Comparison of ENCODE assay signal across 20 cellular contexts in the genomic region with DNA sequence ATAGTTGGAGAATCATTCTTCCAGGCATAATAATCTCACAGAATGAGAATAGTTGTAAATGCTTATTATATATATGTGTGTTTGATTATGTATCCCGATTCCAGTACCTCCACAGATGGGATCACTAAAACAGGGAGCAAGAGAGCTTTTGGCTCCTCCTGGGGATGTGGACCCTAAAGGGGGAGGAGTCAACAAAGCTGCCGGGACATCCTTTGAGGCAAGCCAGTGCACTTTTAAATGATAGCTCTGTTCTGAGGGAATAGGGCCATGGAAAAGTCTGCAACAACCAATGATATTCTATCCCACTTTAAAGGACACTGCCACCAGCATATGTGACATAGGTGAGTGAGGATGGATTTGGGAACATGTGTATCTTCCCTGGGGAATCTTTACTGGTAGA. TPM values are rescaled to one million over a fixed set of nuclear protein-coding genes. Genes with fewer than 3 reads are reported as not detected.
DNase-seq lines count a peak whose midpoint lies in the region; ATAC-seq and TF ChIP-seq lines count a peak whose summit lies in the region.
"Had no signal": no experiment of that assay in that cellular context is flagged by ENCODE, and none has a peak within 500 bp of the region (broad histone marks: within the 10 kb centered on the region; RNA-seq: fewer than 3 reads in every experiment).

No MANE protein-coding gene starts in this region.

- H4K20me1 ChIP-seq in GM23338 (replicated peaks; ENCODE audit: insufficient read depth): no peaks in the 10 kb centered on the region
- H4K20me1 ChIP-seq in Karpas-422 (ENCODE audit: insufficient read depth, low read depth, low read length): no peaks in the 10 kb centered on the region
- H4K20me1 ChIP-seq: BLaER1 treated with 17β-estradiol and CSF1 and Interleukin-3, amounts not matched to agents 10 nM and 100 nM had no signal

- H2AFZ ChIP-seq in GM23338: no peak overlapping the region
- H2AFZ ChIP-seq in Karpas-422 (ENCODE audit: low read length): peak overlapping the region; percentile 40; the same call in 1 of the 2 replicates

- ATAC-seq in GM23338 (peak; percentile 52; the same call in 1 of the 3 replicates), heart right ventricle (no peak), HG03159 (IDR thresholded peaks at IDR 0.05; ENCODE audit: unreplicated experiment) (no peak)
- ATAC-seq: CD8-positive, alpha-beta T cell had no signal

- WGBS in endodermal cell (ENCODE audit: insufficient coverage in 1 of 2, insufficient read length in 1 of 2), 2 experiments: 80 to 89% methylated on average over 1 to 2 of the region's 2 CpGs
- 56 to 66% methylated on average over 2 of the region's 2 CpGs for WGBS in heart right ventricle, 2 donors

- no peaks in the 10 kb centered on the region for H3K27me3 ChIP-seq in GM23338 (ENCODE audit: insufficient read depth)
- H3K27me3 ChIP-seq in Karpas-422 (ENCODE audit: low read length): no peaks in the 10 kb centered on the region
- H3K27me3 ChIP-seq in endodermal cell (ENCODE audit: control insufficient read depth, insufficient read depth, low read length, poor library complexity, severe bottlenecking): no peaks in the 10 kb centered on the region
- H3K27me3 ChIP-seq in heart right ventricle: no peaks in the 10 kb centered on the region
- H3K27me3 ChIP-seq: BLaER1 treated with 17β-estradiol and CSF1 and Interleukin-3, amounts not matched to agents 10 nM and 100 nM had no signal

- no peak overlapping the region for H3K27ac Mint-ChIP-seq in GM23338
- H3K27ac Mint-ChIP-seq in endodermal cell: no peak overlapping the region
- H3K27ac Mint-ChIP-seq: B cell; CD4-positive, alpha-beta T cell; CD8-positive, alpha-beta T cell had no signal

- DNase-seq in GM23338 (ENCODE audit: low spot score) (peak; percentile 32), Karpas-422 (no peak), endodermal cell (peak; percentile 39), iPS-NIHi11 (ENCODE audit: low spot score) (peak; percentile 8), NCI-H446 treated with DMSO at 0.1 percent for 48 hours (lab: John Stamatoyannopoulos, UW) (no peak), heart right ventricle (no peak), globus pallidus (ENCODE audit: low spot score) (no peak)
- DNase-seq: 8988T; AML-193; Caco-2; Calu3; CD4-positive, alpha-beta T cell; CD8-positive, alpha-beta T cell; DMS79 treated with DMSO at 0.1 percent for 48 hours; GF-D8 had no signal

- intact Hi-C loops in heart right ventricle (cut with DNase I): no loop called here

- no peaks in the 10 kb centered on the region for H3K27me3 Mint-ChIP-seq in GM23338 (ENCODE audit: insufficient read depth, low read depth, poor library complexity)
- H3K27me3 Mint-ChIP-seq in endodermal cell (ENCODE audit: insufficient read depth): peaks cover 16% of the 10 kb centered on the region
- H3K27me3 Mint-ChIP-seq: B cell; CD4-positive, alpha-beta T cell had no signal

- no peak overlapping the region for H3K4me3 ChIP-seq in GM23338
- no peak overlapping the region for H3K4me3 ChIP-seq in Karpas-422 (ENCODE audit: low read length)
- no peak overlapping the region for H3K4me3 ChIP-seq in endodermal cell (ENCODE audit: low read length)
- no peak overlapping the region for H3K4me3 ChIP-seq in heart right ventricle
- H3K4me3 ChIP-seq: BLaER1 treated with 17β-estradiol and CSF1 and Interleukin-3, amounts not matched to agents 10 nM and 100 nM had no signal

- H3K36me3 Mint-ChIP-seq in GM23338 (ENCODE audit: low read depth) (no peaks in the 10 kb centered on the region), endodermal cell (ENCODE audit: low read depth) (no peaks in the 10 kb centered on the region)
- H3K36me3 Mint-ChIP-seq: CD8-positive, alpha-beta T cell had no signal

- H3K4me2 ChIP-seq in GM23338 (no peak overlapping the region), Karpas-422 (ENCODE audit: low read depth, low read length, poor library complexity, severe bottlenecking) (no peak overlapping the region)
- H3K4me2 ChIP-seq: BLaER1 treated with 17β-estradiol and CSF1 and Interleukin-3, amounts not matched to agents 10 nM and 100 nM had no signal

- peaks cover 4% of the 10 kb centered on the region; the same call in 2 of the 3 replicates for H3K4me1 Mint-ChIP-seq in GM23338
- H3K4me1 Mint-ChIP-seq in endodermal cell: peaks cover 2% of the 10 kb centered on the region
- H3K4me1 Mint-ChIP-seq: B cell had no signal

- no peak overlapping the region for H3K4me3 Mint-ChIP-seq in GM23338
- no peak overlapping the region for H3K4me3 Mint-ChIP-seq in endodermal cell
- H3K4me3 Mint-ChIP-seq: B cell; CD4-positive, alpha-beta T cell; CD8-positive, alpha-beta T cell had no signal

- H3K4me1 ChIP-seq in GM23338 (ENCODE audit: insufficient read depth) (0 out of 2 replicates have a peak, but pooled peaks cover 3% of the 10 kb centered on the region), Karpas-422 (ENCODE audit: low read length) (peaks cover 14% of the 10 kb centered on the region), endodermal cell (ENCODE audit: control insufficient read depth, insufficient read depth, low read length) (no peaks in the 10 kb centered on the region), heart right ventricle (no peaks in the 10 kb centered on the region)
- H3K4me1 ChIP-seq: BLaER1 treated with 17β-estradiol and CSF1 and Interleukin-3, amounts not matched to agents 10 nM and 100 nM; Caco-2 had no signal

- H3K9me3 Mint-ChIP-seq in GM23338 (no peaks in the 10 kb centered on the region; the same call in 2 of the 3 replicates), endodermal cell (no peaks in the 10 kb centered on the region)
- H3K9me3 Mint-ChIP-seq: CD4-positive, alpha-beta T cell had no signal

- TF ChIP-seq CTCF in GM23338 (conservative IDR thresholded peaks at IDR 0.05; ENCODE audit: low read depth in 2 of 2) (no peak), endodermal cell (conservative IDR thresholded peaks at IDR 0.05) (no peak), heart right ventricle (IDR thresholded peaks at IDR 0.05) (no peak)

- H3K27ac ChIP-seq in GM23338 (ENCODE audit: low read depth) (no peak overlapping the region), Karpas-422 (ENCODE audit: low read length) (no peak overlapping the region), endodermal cell (ENCODE audit: low read depth, low read length) (no peak overlapping the region), heart right ventricle (no peak overlapping the region)
- H3K27ac ChIP-seq: BLaER1 treated with 17β-estradiol and CSF1 and Interleukin-3, amounts not matched to agents 10 nM and 100 nM; C4-2B had no signal

- H3K9ac ChIP-seq in Karpas-422 (ENCODE audit: low read length) (no peak overlapping the region), endodermal cell (ENCODE audit: extremely low read depth, low read length, poor library complexity, severe bottlenecking) (no peak overlapping the region)
- H3K9ac ChIP-seq: BLaER1 treated with 17β-estradiol and CSF1 and Interleukin-3, amounts not matched to agents 10 nM and 100 nM had no signal

- H3K36me3 ChIP-seq in GM23338 (ENCODE audit: insufficient read depth): no peaks in the 10 kb centered on the region
- H3K36me3 ChIP-seq in Karpas-422 (ENCODE audit: insufficient read depth, low read length): no peaks in the 10 kb centered on the region
- H3K36me3 ChIP-seq in endodermal cell (ENCODE audit: control insufficient read depth, insufficient read depth, low read length): no peaks in the 10 kb centered on the region
- H3K36me3 ChIP-seq in heart right ventricle: no peaks in the 10 kb centered on the region
- H3K36me3 ChIP-seq: BLaER1 treated with 17β-estradiol and CSF1 and Interleukin-3, amounts not matched to agents 10 nM and 100 nM had no signal

- no peaks in the 10 kb centered on the region for H3K9me3 ChIP-seq in Karpas-422 (ENCODE audit: low read length)
- H3K9me3 ChIP-seq in endodermal cell (ENCODE audit: control insufficient read depth, low read length): no peaks in the 10 kb centered on the region
- H3K9me3 ChIP-seq in heart right ventricle: no peaks in the 10 kb centered on the region
- H3K9me3 ChIP-seq: BLaER1 treated with 17β-estradiol and CSF1 and Interleukin-3, amounts not matched to agents 10 nM and 100 nM; Caco-2 had no signal

- no peaks in the 10 kb centered on the region for H3F3A ChIP-seq in GM23338 (replicated peaks; ENCODE audit: low read depth)

- H3K9me2 ChIP-seq in GM23338 (ENCODE audit: insufficient read depth): no peaks in the 10 kb centered on the region
- no peaks in the 10 kb centered on the region for H3K9me2 ChIP-seq in Karpas-422 (replicated peaks; ENCODE audit: insufficient read depth, low read length)

- no peaks in the 10 kb centered on the region for H3K79me2 ChIP-seq in GM23338 (replicated peaks; ENCODE audit: insufficient read depth)
- no peaks in the 10 kb centered on the region for H3K79me2 ChIP-seq in Karpas-422 (ENCODE audit: low read length)

TF ChIP-seq in GM23338, 12 proteins besides CTCF, POLR2A, EP300 and RAD21 (continues in another document):
- TF ChIP-seq ZNF114 (CRISPR knock-in tag; IDR thresholded peaks at IDR 0.05): no peak
- no peak for TF ChIP-seq ZNF331 (CRISPR knock-in tag; IDR thresholded peaks at IDR 0.05; ENCODE audit: low read depth)
- TF ChIP-seq, protein P1, sequence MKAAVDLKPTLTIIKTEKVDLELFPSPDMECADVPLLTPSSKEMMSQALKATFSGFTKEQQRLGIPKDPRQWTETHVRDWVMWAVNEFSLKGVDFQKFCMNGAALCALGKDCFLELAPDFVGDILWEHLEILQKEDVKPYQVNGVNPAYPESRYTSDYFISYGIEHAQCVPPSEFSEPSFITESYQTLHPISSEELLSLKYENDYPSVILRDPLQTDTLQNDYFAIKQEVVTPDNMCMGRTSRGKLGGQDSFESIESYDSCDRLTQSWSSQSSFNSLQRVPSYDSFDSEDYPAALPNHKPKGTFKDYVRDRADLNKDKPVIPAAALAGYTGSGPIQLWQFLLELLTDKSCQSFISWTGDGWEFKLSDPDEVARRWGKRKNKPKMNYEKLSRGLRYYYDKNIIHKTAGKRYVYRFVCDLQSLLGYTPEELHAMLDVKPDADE (IDR thresholded peaks at IDR 0.05): no peak

RNA-seq across cellular contexts. Expression of a gene that starts 40.8 kb away (rescaled TPM):
- total RNA-seq in GM23338 (2014; rRNA removed; shearing (Covaris generic)): 1.5 and 1.6 TPM in 2 replicates
- polyA plus RNA-seq in GM23338 (2016; fragmentation: Nextera tagmentation; extraction: Ambion mirVana): 0.42 and 0.50 TPM in 2 replicates
- not detected in 2 replicates for total RNA-seq in Karpas-422 (2014; rRNA removed; shearing (Covaris generic); ENCODE audit: low replicate concordance)
- 1 to 10 TPM in 1 of 2 donors, under 1 TPM in 1; 0.35 to 1.6 TPM for total RNA-seq in endodermal cell
- polyA plus RNA-seq in endodermal cell (2013, experiment 1 of 2): 4.7 TPM
- polyA plus RNA-seq in endodermal cell (2013, experiment 2 of 2): 4.3 TPM
- total RNA-seq in heart right ventricle: under 1 TPM in 7 of 10 donors, not detected in 3; 0.02 to 0.07 (median 0.02) TPM
- under 1 TPM; under 0.01 to 0.01 TPM for polyA plus RNA-seq in heart right ventricle
- total RNA-seq: B cell; Caco-2; Calu3; CD8-positive, alpha-beta T cell had no signal
- polyA plus RNA-seq: BJ had no signal

Comparison
In these comparisons a context has a peak if more than half of its experiments do, and no peak if none do; other contexts are left out.
1. DNase-seq: peak in GM23338 (single experiment), endodermal cell (single experiment) and iPS-NIHi11 (single experiment); none in Karpas-422 (single experiment), NCI-H446 treated with DMSO at 0.1 percent for 48 hours (single experiment), heart right ventricle (0 of 2) and globus pallidus (single experiment).